14 cellular contexts compared by ENCODE assay signal in the genomic region with DNA sequence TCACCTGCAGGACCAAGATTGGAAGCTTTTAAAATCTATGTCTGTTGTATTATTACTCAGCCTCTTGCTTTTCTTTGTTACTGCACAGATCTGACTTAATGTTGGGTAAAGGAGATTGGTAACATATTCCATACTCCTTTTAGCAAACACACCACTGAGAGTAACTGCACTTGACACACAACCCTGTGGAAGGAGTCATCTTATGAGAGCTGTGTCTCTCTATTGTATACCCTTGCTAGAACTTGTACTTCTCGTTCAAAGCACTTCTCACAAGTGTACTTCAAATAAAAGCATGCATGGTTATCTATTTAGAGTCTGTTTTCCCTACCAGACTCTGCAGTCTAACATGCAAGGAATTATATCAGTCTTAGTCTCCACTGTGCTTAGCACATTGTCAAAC.
DNase-seq lines count a peak whose midpoint lies in the region; ATAC-seq and TF ChIP-seq lines count a peak whose summit lies in the region.
"Had no signal": no experiment of that assay in that cellular context is flagged by ENCODE, and none has a peak within 500 bp of the region (broad histone marks: within the 10 kb centered on the region; RNA-seq: fewer than 3 reads in every experiment).

No MANE protein-coding gene starts in this region.

- intact Hi-C loops in lower lobe of right lung (cut with DNase I) (no loop called here), PC-3 (cut with micrococcal nuclease) (no loop called here)

- H2AFZ ChIP-seq in PC-3 (ENCODE audit: low read length) = no peak overlapping the region
- H2AFZ ChIP-seq: GM23248 had no signal

- ATAC-seq in lower lobe of right lung (peak; percentile 25 to 64), PC-3 (no peak), HG02588 (IDR thresholded peaks at IDR 0.05; ENCODE audit: unreplicated experiment) (no peak)
- ATAC-seq: CD8-positive, alpha-beta T cell; HCT116 had no signal

- H3K36me3 ChIP-seq in lower lobe of right lung = no peaks in the 10 kb centered on the region
- no peaks in the 10 kb centered on the region for H3K36me3 ChIP-seq in PC-3 (ENCODE audit: low read depth, low read length)

- H3K79me2 ChIP-seq in PC-3 (ENCODE audit: low read length) = no peaks in the 10 kb centered on the region

- BruUV-seq in PC-3 (replicated peaks; lab: Mats Ljungman, UMichigan) = no TSS peak

- TF ChIP-seq CTCF in lower lobe of right lung (IDR thresholded peaks at IDR 0.05) (no peak), PC-3 (conservative IDR thresholded peaks at IDR 0.05; ENCODE audit: low read depth, low read length) (no peak)

- H4K20me1 ChIP-seq in PC-3 (ENCODE audit: low read length) = no peaks in the 10 kb centered on the region

- no peaks in the 10 kb centered on the region for H3F3A ChIP-seq in PC-3 (ENCODE audit: low read length, unreplicated experiment)

- no peaks in the 10 kb centered on the region for H3K4me1 ChIP-seq in lower lobe of right lung
- no peaks in the 10 kb centered on the region for H3K4me1 ChIP-seq in PC-3 (ENCODE audit: insufficient read depth, low read length)

- CTCF ChIA-PET in PC-3 (lab: Charles Lee) = no interaction called here

- no peaks in the 10 kb centered on the region for H3K9me2 ChIP-seq in PC-3 (replicated peaks; ENCODE audit: low read length)

- no peaks in the 10 kb centered on the region for H3K27me3 ChIP-seq in lower lobe of right lung (ENCODE audit: low read depth)
- 0 out of 2 replicates have a peak, but pooled peaks cover 3% of the 10 kb centered on the region for H3K27me3 ChIP-seq in PC-3 (ENCODE audit: low read length)

- H3K4me3 ChIP-seq in lower lobe of right lung (no peak overlapping the region), PC-3 (ENCODE audit: low read length) (no peak overlapping the region)
- H3K4me3 ChIP-seq: GM23248 had no signal

- no peaks in the 10 kb centered on the region for H3K9me3 ChIP-seq in lower lobe of right lung
- H3K9me3 ChIP-seq in PC-3 (ENCODE audit: low read length) = no peaks in the 10 kb centered on the region

- H3K4me2 ChIP-seq in PC-3 (ENCODE audit: low read length) = no peak overlapping the region

- DNase-seq in DMS53 (lab: John Stamatoyannopoulos, UW) = peak; percentile 57
- peak; percentile 54 for DNase-seq in NCI-H187 treated with DMSO at 0.1 percent for 48 hours (lab: John Stamatoyannopoulos, UW)
- DNase-seq in NCI-H345 (lab: John Stamatoyannopoulos, UW) = peak; percentile 41
- DNase-seq in lower lobe of right lung = no peak
- no peak for DNase-seq in NCI-H1694 treated with DMSO at 0.1 percent for 48 hours (lab: John Stamatoyannopoulos, UW)
- DNase-seq in PC-3 = no peak
- DNase-seq: CD8-positive, alpha-beta T cell; COR-L47; DMS153; GM23248; IMR-90 had no signal

- H3K9ac ChIP-seq in PC-3 (ENCODE audit: low read length) = no peak overlapping the region
- H3K9ac ChIP-seq: GM23248 had no signal

- POLR2A ChIA-PET in PC-3 (lab: Charles Lee; ENCODE audit: unreplicated experiment) = no interaction called here

- no peak overlapping the region for H3K27ac ChIP-seq in lower lobe of right lung
- H3K27ac ChIP-seq in PC-3 (ENCODE audit: low read length) = no peak overlapping the region
- H3K27ac ChIP-seq: 22Rv1, GM23248 had no signal

Comparison
In these comparisons a context has a peak if more than half of its experiments do, and no peak if none do; other contexts are left out.
1. DNase-seq: peak in DMS53 (single experiment), NCI-H187 treated with DMSO at 0.1 percent for 48 hours (single experiment) and NCI-H345 (single experiment); none in lower lobe of right lung (single experiment), NCI-H1694 treated with DMSO at 0.1 percent for 48 hours (single experiment) and PC-3 (single experiment).
2. ATAC-seq: peak in lower lobe of right lung (2 of 2); none in PC-3 (single experiment) and HG02588 (single experiment).